Comparison of ENCODE assay signal across 11 cellular contexts in the genomic region with DNA sequence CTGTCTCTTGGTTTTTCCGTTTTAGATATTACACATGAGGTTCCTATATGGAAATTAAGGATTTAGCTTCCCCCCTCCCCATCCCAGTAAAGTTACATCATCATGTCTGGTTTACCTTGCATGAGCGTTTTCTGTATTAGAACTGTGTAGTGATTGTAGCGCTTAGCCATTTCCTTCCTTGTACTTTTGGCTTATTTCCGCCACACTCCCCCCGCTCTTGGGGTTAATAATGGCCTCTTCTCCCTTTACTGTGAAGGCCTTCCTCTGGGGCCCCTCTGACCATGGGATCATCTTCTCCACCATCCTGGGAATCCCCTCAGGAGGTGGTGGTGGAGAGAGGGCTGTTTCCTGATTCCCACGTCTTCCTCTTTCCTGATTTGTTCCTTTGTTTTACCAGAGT. TPM values are rescaled to one million over a fixed set of nuclear protein-coding genes. Genes with fewer than 3 reads are reported as not detected.
A peak's percentile ranks its signal among the peaks of the same experiment; 100 is the strongest.
DNase-seq lines count a peak whose midpoint lies in the region; ATAC-seq lines count a peak whose summit lies in the region.
"Had no signal": no experiment of that assay in that cellular context is flagged by ENCODE, and none has a peak within 500 bp of the region (broad histone marks: within the 10 kb centered on the region; RNA-seq: fewer than 3 reads in every experiment).

No MANE protein-coding gene starts in this region.

- H3K9me3 Mint-ChIP-seq in activated T-cell treated with anti-CD3 and anti-CD28 coated beads, Interleukin-2, amount 50 U/mL, for 4 hours: no peaks in the 10 kb centered on the region
- H3K9me3 Mint-ChIP-seq in activated naive CD8-positive, alpha-beta T cell treated with anti-CD3 and anti-CD28 coated beads, Interleukin-2, amount 10 ng/mL, durations not matched to agents 7 days and 5 days: no peaks in the 10 kb centered on the region

- peak overlapping the region; percentile 5 for H3K4me3 Mint-ChIP-seq in activated T-cell treated with anti-CD3 and anti-CD28 coated beads, Interleukin-2, amount 50 U/mL, for 4 hours
- peak overlapping the region; percentile 60 for H3K4me3 Mint-ChIP-seq in activated naive CD8-positive, alpha-beta T cell treated with anti-CD3 and anti-CD28 coated beads, Interleukin-2, amount 10 ng/mL, durations not matched to agents 7 days and 5 days

- H3K4me3 ChIP-seq in stomach smooth muscle (ENCODE audit: low read length in 2 of 2): no peak overlapping the region
- H3K4me3 ChIP-seq: mucosa of descending colon had no signal

- H3K36me3 ChIP-seq in stomach smooth muscle (ENCODE audit: control insufficient read depth in 2 of 2, insufficient read depth in 2 of 2, low read length in 2 of 2): peaks cover 0 to 6% of the 10 kb centered on the region in 2 donors

- POLR2A ChIA-PET in activated naive CD8-positive, alpha-beta T cell treated with anti-CD3 and anti-CD28 coated beads, Interleukin-2, amount 10 ng/mL, durations not matched to agents 7 days and 5 days (lab: Charles Lee): no interaction called here

- peak overlapping the region in 1 of 2 donors; percentile 36 for H3K9ac ChIP-seq in stomach smooth muscle (ENCODE audit: low read length in 2 of 2)

- no peaks in the 10 kb centered on the region for H3K9me3 ChIP-seq in stomach smooth muscle (ENCODE audit: control insufficient read depth in 2 of 2, low read length in 2 of 2)
- H3K9me3 ChIP-seq: mucosa of descending colon had no signal

- peaks cover 69% of the 10 kb centered on the region for H3K4me1 Mint-ChIP-seq in activated T-cell treated with anti-CD3 and anti-CD28 coated beads, Interleukin-2, amount 50 U/mL, for 4 hours (ENCODE audit: low read depth)
- H3K4me1 Mint-ChIP-seq in activated naive CD8-positive, alpha-beta T cell treated with anti-CD3 and anti-CD28 coated beads, Interleukin-2, amount 10 ng/mL, durations not matched to agents 7 days and 5 days: peaks cover 28% of the 10 kb centered on the region

- H3K27ac ChIP-seq in stomach smooth muscle (ENCODE audit: low read length): peak overlapping the region; percentile 95

- no peaks in the 10 kb centered on the region for H3K27me3 Mint-ChIP-seq in activated T-cell treated with anti-CD3 and anti-CD28 coated beads, Interleukin-2, amount 50 U/mL, for 4 hours (ENCODE audit: low read depth)
- H3K27me3 Mint-ChIP-seq in activated naive CD8-positive, alpha-beta T cell treated with anti-CD3 and anti-CD28 coated beads, Interleukin-2, amount 10 ng/mL, durations not matched to agents 7 days and 5 days: no peaks in the 10 kb centered on the region

- no peaks in the 10 kb centered on the region for H3K27me3 ChIP-seq in stomach smooth muscle (ENCODE audit: control insufficient read depth in 1 of 2, insufficient read depth in 2 of 2, low read length in 2 of 2)

- peaks cover 41% of the 10 kb centered on the region for H3K4me1 ChIP-seq in stomach smooth muscle (ENCODE audit: control insufficient read depth, insufficient read depth, low read length)

- peaks cover 15% of the 10 kb centered on the region for H3K36me3 Mint-ChIP-seq in activated T-cell treated with anti-CD3 and anti-CD28 coated beads, Interleukin-2, amount 50 U/mL, for 4 hours (ENCODE audit: insufficient read depth)
- H3K36me3 Mint-ChIP-seq in activated naive CD8-positive, alpha-beta T cell treated with anti-CD3 and anti-CD28 coated beads, Interleukin-2, amount 10 ng/mL, durations not matched to agents 7 days and 5 days: peaks cover 10% of the 10 kb centered on the region

- DNase-seq in activated T-cell treated with anti-CD3 and anti-CD28 coated beads, Interleukin-2, amount 50 U/mL, for 4 hours: no peak
- DNase-seq in activated T-cell treated with anti-CD3 and anti-CD28 coated beads, Interleukin-2, amount 50 U/mL, for 48 hours: no peak
- no peak for DNase-seq in activated naive CD8-positive, alpha-beta T cell treated with anti-CD3 and anti-CD28 coated beads, Interleukin-2, amount 10 ng/mL, durations not matched to agents 7 days and 5 days
- DNase-seq in left kidney (ENCODE audit: low read depth, low spot score): peak; percentile 52
- DNase-seq in NCI-H524 treated with DMSO at 0.1 percent for 48 hours (lab: John Stamatoyannopoulos, UW): no peak
- DNase-seq in middle frontal gyrus (ENCODE audit: extremely low spot score, low spot score): no peak
- DNase-seq: mucosa of descending colon, NCI-H510A treated with DMSO at 0.1 percent for 48 hours, T-helper 9 cell had no signal

- peak in 1 of 2 donors; percentile 3 for ATAC-seq in activated T-cell treated with anti-CD3 and anti-CD28 coated beads, Interleukin-2, amount 50 U/mL, for 4 hours
- no peak for ATAC-seq in activated naive CD8-positive, alpha-beta T cell treated with anti-CD3 and anti-CD28 coated beads, Interleukin-2, amount 10 ng/mL, durations not matched to agents 7 days and 5 days (ENCODE audit: low read depth)
- no peak for ATAC-seq in GM21526 (IDR thresholded peaks at IDR 0.05; ENCODE audit: low FRiP score, unreplicated experiment)
- ATAC-seq: mucosa of descending colon had no signal

- peak overlapping the region; percentile 90 for H3K27ac Mint-ChIP-seq in activated naive CD8-positive, alpha-beta T cell treated with anti-CD3 and anti-CD28 coated beads, Interleukin-2, amount 10 ng/mL, durations not matched to agents 7 days and 5 days

RNA-seq across cellular contexts. Expression of a gene that starts 27.2 kb away (rescaled TPM):
- 10 to 100 TPM; 81.1 to 92.3 (median 84.4) TPM for total RNA-seq in activated T-cell treated with anti-CD3 and anti-CD28 coated beads, Interleukin-2, amount 50 U/mL, for 4 hours
- 10 to 100 TPM; 70.1 to 74.6 TPM for total RNA-seq in activated naive CD8-positive, alpha-beta T cell treated with anti-CD3 and anti-CD28 coated beads, Interleukin-2, amount 10 ng/mL, durations not matched to agents 7 days and 5 days
